Comparison of ENCODE assay signal across 8 cellular contexts in the genomic region with DNA sequence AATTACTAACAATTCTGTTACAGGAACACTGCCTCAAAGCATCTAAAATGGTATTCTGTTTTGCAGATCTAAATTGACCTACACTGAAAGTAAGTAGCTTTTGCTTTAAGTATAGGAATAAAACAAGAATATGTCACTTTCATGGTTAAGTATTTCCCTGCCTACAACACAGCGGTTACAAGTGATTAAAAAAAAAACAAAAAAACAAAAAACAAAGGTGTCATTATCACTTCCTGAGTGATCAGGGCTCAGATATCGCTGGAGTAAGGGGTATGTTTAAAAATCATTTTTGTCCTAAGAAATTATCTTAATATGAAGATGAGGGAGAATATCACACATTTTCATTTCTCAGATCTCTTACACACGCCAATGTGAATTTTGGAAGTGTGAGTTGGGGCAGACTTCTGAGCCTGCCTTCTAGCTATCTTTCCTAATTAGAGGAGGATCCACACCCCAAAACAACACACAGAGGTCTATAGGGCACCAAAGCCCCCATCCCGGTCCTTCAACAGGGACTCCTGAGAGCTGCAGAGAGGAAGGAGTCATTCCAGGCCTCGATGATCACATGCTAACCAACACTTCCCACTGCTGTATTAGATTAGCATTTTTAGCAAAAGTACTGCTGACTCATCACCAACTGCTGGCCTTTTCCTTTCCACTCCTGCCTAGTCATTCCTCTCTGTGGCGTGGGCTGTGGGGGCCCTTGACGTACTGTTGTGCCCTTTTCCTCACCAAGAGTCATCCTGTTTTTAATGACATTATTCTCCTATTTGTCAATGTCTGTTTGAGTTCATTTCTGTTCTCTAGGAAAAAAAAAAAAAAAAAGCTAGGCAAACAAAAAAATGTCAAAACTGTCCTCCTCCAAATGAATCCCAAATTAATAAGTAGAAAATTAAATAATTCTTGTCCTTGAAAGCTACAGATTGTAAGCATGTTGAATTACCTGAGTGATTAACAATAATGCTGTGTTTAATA. TPM values are rescaled to one million over a fixed set of nuclear protein-coding genes. Genes with fewer than 3 reads are reported as not detected.
DNase-seq lines count a peak whose midpoint lies in the region; ATAC-seq and TF ChIP-seq lines count a peak whose summit lies in the region.

No MANE protein-coding gene starts in this region.

- H3F3A ChIP-seq in Loucy (ENCODE audit: low read depth) = no peaks in the 10 kb centered on the region

- H3K4me1 ChIP-seq in Loucy (ENCODE audit: insufficient read depth, low read length, poor library complexity, severe bottlenecking) (peaks cover 12% of the 10 kb centered on the region), skeletal muscle satellite cell (ENCODE audit: control insufficient read depth, insufficient read depth, low read length) (peaks cover 15% of the 10 kb centered on the region)

- no peaks in the 10 kb centered on the region for H4K20me1 ChIP-seq in Loucy (ENCODE audit: insufficient read depth, low read length, poor library complexity, severe bottlenecking)

- H3K4me1 Mint-ChIP-seq in activated naive CD4-positive, alpha-beta T cell treated with anti-CD3 and anti-CD28 coated beads, Interleukin-2, amount 50 U/mL, for 24 hours = peaks cover 24% of the 10 kb centered on the region
- peaks cover 6% of the 10 kb centered on the region for H3K4me1 Mint-ChIP-seq in glutamatergic neuron (ENCODE audit: low read depth, unreplicated experiment)

- H3K4me2 ChIP-seq in Loucy (ENCODE audit: low read depth, low read length, poor library complexity, severe bottlenecking) (peak overlapping the region; percentile 44), skeletal muscle satellite cell (ENCODE audit: low read length) (no peak overlapping the region)

- peak overlapping the region; percentile 79 for H3K27ac Mint-ChIP-seq in activated naive CD4-positive, alpha-beta T cell treated with anti-CD3 and anti-CD28 coated beads, Interleukin-2, amount 50 U/mL, for 24 hours
- H3K27ac Mint-ChIP-seq in glutamatergic neuron (ENCODE audit: unreplicated experiment) = no peak overlapping the region

- no peaks in the 10 kb centered on the region for H3K9me2 ChIP-seq in Loucy (replicated peaks; ENCODE audit: low read depth, low read length)

- peak overlapping the region; percentile 63; the same call in 1 of the 2 replicates for H2AFZ ChIP-seq in Loucy (ENCODE audit: low read length)

- DNase-seq in DMS 273 treated with DMSO at 0.1 percent for 48 hours (lab: John Stamatoyannopoulos, UW) (peak; percentile 10), left ventricle myocardium superior (peak; percentile 46), NCI-H345 treated with DMSO at 0.1 percent for 48 hours (lab: John Stamatoyannopoulos, UW; ENCODE audit: unreplicated experiment) (no peak), glutamatergic neuron (no peak)

- intact Hi-C loops in left ventricle myocardium superior (cut with micrococcal nuclease) = no loop called here

- ATAC-seq in GM21717 (IDR thresholded peaks at IDR 0.05; ENCODE audit: unreplicated experiment) (peak; percentile 89), left ventricle myocardium superior (peak; percentile 82)

- peak overlapping the region; percentile 57 for H3K4me3 Mint-ChIP-seq in activated naive CD4-positive, alpha-beta T cell treated with anti-CD3 and anti-CD28 coated beads, Interleukin-2, amount 50 U/mL, for 24 hours
- no peak overlapping the region for H3K4me3 Mint-ChIP-seq in glutamatergic neuron (ENCODE audit: unreplicated experiment)

- H3K27me3 ChIP-seq in Loucy (ENCODE audit: insufficient read depth, low read length, poor library complexity, severe bottlenecking) = peaks cover 8% of the 10 kb centered on the region
- H3K27me3 ChIP-seq in skeletal muscle satellite cell (ENCODE audit: control insufficient read depth, insufficient read depth, low read length) = no peaks in the 10 kb centered on the region

- no peaks in the 10 kb centered on the region for H3K27me3 Mint-ChIP-seq in activated naive CD4-positive, alpha-beta T cell treated with anti-CD3 and anti-CD28 coated beads, Interleukin-2, amount 50 U/mL, for 24 hours
- H3K27me3 Mint-ChIP-seq in glutamatergic neuron (ENCODE audit: unreplicated experiment) = peaks cover 4% of the 10 kb centered on the region

- H3K9ac ChIP-seq in Loucy (ENCODE audit: low read depth, low read length, poor library complexity, severe bottlenecking) = no peak overlapping the region
- H3K9ac ChIP-seq in skeletal muscle satellite cell (ENCODE audit: low read depth, low read length) = peak overlapping the region; percentile 59

- peaks cover 3% of the 10 kb centered on the region; the same call in 1 of the 2 replicates for H3K9me3 ChIP-seq in Loucy (ENCODE audit: insufficient read depth, low read depth, low read length)
- no peaks in the 10 kb centered on the region for H3K9me3 ChIP-seq in skeletal muscle satellite cell (replicated peaks; ENCODE audit: low read length)

- H3K4me3 ChIP-seq in Loucy (ENCODE audit: low read length, poor library complexity, severe bottlenecking) = peak overlapping the region; percentile 26
- H3K4me3 ChIP-seq in skeletal muscle satellite cell (ENCODE audit: low read length) = no peak overlapping the region

- peaks cover 7% of the 10 kb centered on the region for H3K9me3 Mint-ChIP-seq in activated naive CD4-positive, alpha-beta T cell treated with anti-CD3 and anti-CD28 coated beads, Interleukin-2, amount 50 U/mL, for 24 hours
- peaks cover 17% of the 10 kb centered on the region for H3K9me3 Mint-ChIP-seq in glutamatergic neuron (ENCODE audit: unreplicated experiment)

- no peaks in the 10 kb centered on the region for H3K79me2 ChIP-seq in Loucy (ENCODE audit: insufficient read depth, low read length)

- H3K36me3 ChIP-seq in Loucy (ENCODE audit: insufficient read depth, low read length) (no peaks in the 10 kb centered on the region), skeletal muscle satellite cell (ENCODE audit: insufficient read depth, low read length) (no peaks in the 10 kb centered on the region)

- H3K36me3 Mint-ChIP-seq in activated naive CD4-positive, alpha-beta T cell treated with anti-CD3 and anti-CD28 coated beads, Interleukin-2, amount 50 U/mL, for 24 hours = peaks cover 18% of the 10 kb centered on the region
- H3K36me3 Mint-ChIP-seq in glutamatergic neuron (ENCODE audit: unreplicated experiment) = peaks cover 10% of the 10 kb centered on the region

- TF ChIP-seq CTCF in Loucy (conservative IDR thresholded peaks at IDR 0.05; ENCODE audit: low read length) = no peak
- TF ChIP-seq CTCF in glutamatergic neuron (IDR thresholded peaks at IDR 0.05; ENCODE audit: partially characterized antibody, unreplicated experiment) = no peak

RNA-seq across cellular contexts. Expression of a gene that starts 31.2 kb away (rescaled TPM):
- 9.1 TPM for total RNA-seq in left ventricle myocardium superior
- total RNA-seq in skeletal muscle satellite cell (2012; rRNA removed) = 4.2 and 8.1 TPM in 2 replicates
- total RNA-seq in glutamatergic neuron (ENCODE audit: unreplicated experiment) = 14.4 TPM

Comparison
In these comparisons a context has a peak if more than half of its experiments do, and no peak if none do; other contexts are left out.
1. DNase-seq: peak in DMS 273 treated with DMSO at 0.1 percent for 48 hours (single experiment) and left ventricle myocardium superior (single experiment); none in NCI-H345 treated with DMSO at 0.1 percent for 48 hours (single experiment) and glutamatergic neuron (single experiment).